ENCODE assay signal across 8 cellular contexts in genomic region chr3:197711973-197712707, GRCh38. TPM values are rescaled to one million over a fixed set of nuclear protein-coding genes. Genes with fewer than 3 reads are reported as not detected.
A peak's percentile ranks its signal among the peaks of the same experiment; 100 is the strongest.
DNase-seq lines count a peak whose midpoint lies in the region; ATAC-seq and FAIRE-seq lines count a peak whose summit lies in the region.

No MANE protein-coding gene starts in this region.

- H3K36me3 Mint-ChIP-seq in memory B cell, result peaks cover 15% of the 10 kb centered on the region

- H3K9me3 Mint-ChIP-seq in memory B cell, result no peaks in the 10 kb centered on the region

- H3K36me3 ChIP-seq in effector memory CD4-positive, alpha-beta T cell (ENCODE audit: control insufficient read depth, insufficient read depth, low read length), result no peaks in the 10 kb centered on the region

- no peaks in the 10 kb centered on the region for H3K27me3 Mint-ChIP-seq in memory B cell

- peaks cover 13% of the 10 kb centered on the region for H3K4me1 ChIP-seq in effector memory CD4-positive, alpha-beta T cell (ENCODE audit: control insufficient read depth, insufficient read depth, low read length, poor library complexity, severe bottlenecking)

- peak overlapping the region; percentile 98 for H3K27ac Mint-ChIP-seq in memory B cell

- DNase-seq in GM18507 (ENCODE audit: extremely low spot score, insufficient read length, low read depth) (no peak), NCI-H460 (ENCODE audit: extremely low read depth, low read depth) (peak; percentile 85), memory B cell (ENCODE audit: low spot score in 2 of 2) (peak; percentile 61 to 79), NCI-H2081 (lab: John Stamatoyannopoulos, UW) (no peak)
- DNase-seq in activated CD8-positive, alpha-beta memory T cell treated with anti-CD3 and anti-CD28 coated beads for 1 hour (ENCODE audit: extremely low read depth in 1 of 2, low read depth in 1 of 2), result peak; percentile 68 to 85
- peak; percentile 75 to 83 (median 81) for DNase-seq in effector memory CD4-positive, alpha-beta T cell
- peak; percentile 65 to 83 (median 82) for DNase-seq in stimulated activated CD4-positive, alpha-beta T cell treated with anti-CD3 and anti-CD28 coated beads, TNF-alpha, amount 100 ng/mL, for 48 hours (ENCODE audit: low read depth in 3 of 3)

- ATAC-seq in HG02885 (IDR thresholded peaks at IDR 0.05; ENCODE audit: poor library complexity, unreplicated experiment), result peak; percentile 92
- ATAC-seq in memory B cell (ENCODE audit: low read depth), result peak; percentile 87

- H3K4me3 Mint-ChIP-seq in memory B cell, result peak overlapping the region; percentile 79

- peak overlapping the region; percentile 40 for H3K4me3 ChIP-seq in effector memory CD4-positive, alpha-beta T cell (ENCODE audit: insufficient read depth, low read depth, low read length, poor library complexity, severe bottlenecking)

- FAIRE-seq in GM18507 (lab: Jason Lieb, UNC), result peak; percentile 99

- H3K27ac ChIP-seq in effector memory CD4-positive, alpha-beta T cell (ENCODE audit: insufficient read depth, low read length, poor library complexity, severe bottlenecking), result peak overlapping the region; percentile 82

- H3K4me1 Mint-ChIP-seq in memory B cell, result peaks cover 22% of the 10 kb centered on the region

- no peaks in the 10 kb centered on the region for H3K27me3 ChIP-seq in effector memory CD4-positive, alpha-beta T cell (replicated peaks; ENCODE audit: control insufficient read depth, insufficient read depth, low read length, poor library complexity, severe bottlenecking)

- no peaks in the 10 kb centered on the region for H3K9me3 ChIP-seq in effector memory CD4-positive, alpha-beta T cell (ENCODE audit: control insufficient read depth, low read length)

RNA-seq across cellular contexts. Expression of gene RUBCN, which starts 24.6 kb away (rescaled TPM):
- 6.8 and 7.9 TPM in 2 replicates for total RNA-seq in NCI-H460 (2014; rRNA removed; shearing (Covaris generic))
- 15.1 and 18.5 TPM in 2 replicates for polyA plus RNA-seq in NCI-H460 (2014; cell fraction: nucleus; rRNA removed)

RNA-seq across cellular contexts. Expression of gene FYTTD1, which starts 37.5 kb away (rescaled TPM):
- 30.1 and 36.7 TPM in 2 replicates for total RNA-seq in NCI-H460 (2014; rRNA removed; shearing (Covaris generic))
- 8.7 and 10.9 TPM in 2 replicates for polyA plus RNA-seq in NCI-H460 (2014; cell fraction: nucleus; rRNA removed)

Comparison
In these comparisons a context has a peak if more than half of its experiments do, and no peak if none do; other contexts are left out.
1. DNase-seq: peak in NCI-H460 (single experiment), activated CD8-positive, alpha-beta memory T cell treated with anti-CD3 and anti-CD28 coated beads for 1 hour (2 of 2), effector memory CD4-positive, alpha-beta T cell (3 of 3), memory B cell (2 of 2) and stimulated activated CD4-positive, alpha-beta T cell treated with anti-CD3 and anti-CD28 coated beads, TNF-alpha, amount 100 ng/mL, for 48 hours (3 of 3); none in GM18507 (single experiment) and NCI-H2081 (0 of 2).